15 cellular contexts compared by ENCODE assay signal in the genomic region with DNA sequence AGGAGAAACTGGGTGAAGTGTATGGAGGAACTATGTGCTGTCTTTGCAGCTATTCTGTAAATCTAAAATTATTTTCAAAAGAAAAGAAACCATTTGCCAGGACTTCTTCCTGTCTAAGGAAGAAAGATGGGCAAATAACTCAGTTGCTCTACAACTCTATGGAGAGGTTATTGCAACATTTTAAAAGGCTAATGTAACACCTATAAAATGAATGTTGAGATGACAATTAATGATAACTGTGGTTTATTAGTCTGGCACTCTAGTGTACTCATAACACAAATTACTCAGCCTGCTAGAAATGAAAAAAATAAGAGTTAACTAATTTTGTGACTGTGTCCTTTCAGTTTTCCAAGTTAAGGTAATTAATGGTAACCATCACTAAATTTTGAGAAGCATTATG. TPM values are rescaled to one million over a fixed set of nuclear protein-coding genes. Genes with fewer than 3 reads are reported as not detected.
A peak's percentile ranks its signal among the peaks of the same experiment; 100 is the strongest.
DNase-seq lines count a peak whose midpoint lies in the region; ATAC-seq and TF ChIP-seq lines count a peak whose summit lies in the region.
"Had no signal": no experiment of that assay in that cellular context is flagged by ENCODE, and none has a peak within 500 bp of the region (broad histone marks: within the 10 kb centered on the region; RNA-seq: fewer than 3 reads in every experiment).

No MANE protein-coding gene starts in this region.

- H3K4me1 ChIP-seq in PC-9 (replicated peaks; ENCODE audit: insufficient read depth) = peaks cover 27% of the 10 kb centered on the region
- H3K4me1 ChIP-seq in uterus = no peaks in the 10 kb centered on the region
- H3K4me1 ChIP-seq: Caco-2 had no signal

- H3K27me3 ChIP-seq in PC-9 (ENCODE audit: insufficient read depth, low read depth) = no peaks in the 10 kb centered on the region
- H3K27me3 ChIP-seq in uterus = no peaks in the 10 kb centered on the region

- no peak overlapping the region; the same call in 1 of the 2 replicates for H3K4me2 ChIP-seq in PC-9
- H3K4me2 ChIP-seq: A549 had no signal

- no TSS peak for BruUV-seq in PC-9 (replicated peaks; lab: Mats Ljungman, UMichigan)

- no peaks in the 10 kb centered on the region for H4K20me1 ChIP-seq in PC-9 (ENCODE audit: insufficient read depth)

- no peak overlapping the region for H3K4me3 Mint-ChIP-seq in HFFc6
- H3K4me3 Mint-ChIP-seq in central memory CD8-positive, alpha-beta T cell = no peak overlapping the region
- no peak overlapping the region for H3K4me3 Mint-ChIP-seq in stimulated activated naive B cell treated with anti-CD40 and anti-IgM and Interleukin-4, amounts not matched to agents 10 μg/mL and 1 μg/mL and 100 μg/mL, for 72 hours
- H3K4me3 Mint-ChIP-seq: CD14-positive monocyte; CD8-positive, alpha-beta memory T cell had no signal

- peaks cover 17% of the 10 kb centered on the region for H3K36me3 Mint-ChIP-seq in HFFc6 (ENCODE audit: low read depth)
- H3K36me3 Mint-ChIP-seq in central memory CD8-positive, alpha-beta T cell (ENCODE audit: insufficient read depth) = peaks cover 13% of the 10 kb centered on the region
- peaks cover 4 to 14% of the 10 kb centered on the region in 2 donors for H3K36me3 Mint-ChIP-seq in stimulated activated naive B cell treated with anti-CD40 and anti-IgM and Interleukin-4, amounts not matched to agents 10 μg/mL and 1 μg/mL and 100 μg/mL, for 72 hours

- H3K4me1 Mint-ChIP-seq in HFFc6 (ENCODE audit: low read depth) = peaks cover 68% of the 10 kb centered on the region
- peaks cover 35% of the 10 kb centered on the region for H3K4me1 Mint-ChIP-seq in central memory CD8-positive, alpha-beta T cell
- peaks cover 17 to 34% of the 10 kb centered on the region in 2 donors for H3K4me1 Mint-ChIP-seq in stimulated activated naive B cell treated with anti-CD40 and anti-IgM and Interleukin-4, amounts not matched to agents 10 μg/mL and 1 μg/mL and 100 μg/mL, for 72 hours

- intact Hi-C loops in PC-9 (cut with micrococcal nuclease; ENCODE audit: unreplicated experiment) (no loop called here), uterus (cut with DNase I; ENCODE audit: low total_unique reads) (no loop called here)

- POLR2A ChIA-PET in PC-9 (lab: Charles Lee; ENCODE audit: unreplicated experiment) = no interaction called here

- H3K27me3 Mint-ChIP-seq in HFFc6 (ENCODE audit: insufficient read depth) = no peaks in the 10 kb centered on the region
- no peaks in the 10 kb centered on the region for H3K27me3 Mint-ChIP-seq in central memory CD8-positive, alpha-beta T cell
- H3K27me3 Mint-ChIP-seq in stimulated activated naive B cell treated with anti-CD40 and anti-IgM and Interleukin-4, amounts not matched to agents 10 μg/mL and 1 μg/mL and 100 μg/mL, for 72 hours = no peaks in the 10 kb centered on the region
- H3K27me3 Mint-ChIP-seq: CD8-positive, alpha-beta memory T cell had no signal

- H3K9me2 ChIP-seq in PC-9 (ENCODE audit: insufficient read depth) = peaks cover 2% of the 10 kb centered on the region; the same call in 1 of the 2 replicates

- H3K27ac Mint-ChIP-seq in HFFc6 = peak overlapping the region; percentile 28; the same call in 1 of the 2 replicates
- peak overlapping the region; percentile 52 for H3K27ac Mint-ChIP-seq in central memory CD8-positive, alpha-beta T cell (ENCODE audit: low read depth)
- H3K27ac Mint-ChIP-seq in stimulated activated naive B cell treated with anti-CD40 and anti-IgM and Interleukin-4, amounts not matched to agents 10 μg/mL and 1 μg/mL and 100 μg/mL, for 72 hours = peak overlapping the region; percentile 33
- H3K27ac Mint-ChIP-seq: CD14-positive monocyte had no signal

- no peak for ATAC-seq in central memory CD8-positive, alpha-beta T cell (replicated peaks; ENCODE audit: extremely low read depth, poor library complexity, severe bottlenecking)
- no peak for ATAC-seq in stimulated activated naive B cell treated with anti-CD40 and anti-IgM and Interleukin-4, amounts not matched to agents 10 μg/mL and 1 μg/mL and 100 μg/mL, for 72 hours (replicated peaks)
- ATAC-seq in HG03108 (IDR thresholded peaks at IDR 0.05; ENCODE audit: unreplicated experiment) (no peak), GM21723 (IDR thresholded peaks at IDR 0.05; ENCODE audit: unreplicated experiment) (no peak)

- peaks cover 60% of the 10 kb centered on the region for H3K79me2 ChIP-seq in PC-9 (ENCODE audit: low read depth)

- no peaks in the 10 kb centered on the region for H3K9me3 Mint-ChIP-seq in HFFc6
- no peaks in the 10 kb centered on the region for H3K9me3 Mint-ChIP-seq in central memory CD8-positive, alpha-beta T cell
- H3K9me3 Mint-ChIP-seq in stimulated activated naive B cell treated with anti-CD40 and anti-IgM and Interleukin-4, amounts not matched to agents 10 μg/mL and 1 μg/mL and 100 μg/mL, for 72 hours = no peaks in the 10 kb centered on the region
- H3K9me3 Mint-ChIP-seq: CD8-positive, alpha-beta memory T cell had no signal

- no peak for TF ChIP-seq CTCF in HFFc6 (IDR thresholded peaks at IDR 0.05)
- TF ChIP-seq CTCF in PC-9 (conservative IDR thresholded peaks at IDR 0.05) = no peak
- no peak for TF ChIP-seq CTCF in uterus (IDR thresholded peaks at IDR 0.05)

- H3K9me3 ChIP-seq in PC-9 (ENCODE audit: insufficient read depth, low read depth) (no peaks in the 10 kb centered on the region), uterus (no peaks in the 10 kb centered on the region)
- H3K9me3 ChIP-seq: A549, Caco-2, HAP-1 had no signal

- TF ChIP-seq POLR2A in uterus (IDR thresholded peaks at IDR 0.05) = no peak

- peaks cover 28% of the 10 kb centered on the region for H3F3A ChIP-seq in PC-9 (ENCODE audit: insufficient read depth, low read depth)

- H3K4me3 ChIP-seq in PC-9 = no peak overlapping the region
- no peak overlapping the region for H3K4me3 ChIP-seq in uterus
- H3K4me3 ChIP-seq: A549, HAP-1 had no signal

- no peak overlapping the region for H2AFZ ChIP-seq in PC-9

- H3K36me3 ChIP-seq in PC-9 (ENCODE audit: low read depth) (peaks cover 15% of the 10 kb centered on the region; the same call in 1 of the 2 replicates), uterus (no peaks in the 10 kb centered on the region)

- peak overlapping the region; percentile 8; the same call in 1 of the 2 replicates for H3K27ac ChIP-seq in PC-9
- no peak overlapping the region for H3K27ac ChIP-seq in uterus
- H3K27ac ChIP-seq: A549 had no signal

- DNase-seq in HFFc6 = no peak
- peak in 1 of 2 experiments; percentile 45 for DNase-seq in PC-9
- DNase-seq in central memory CD8-positive, alpha-beta T cell (ENCODE audit: low spot score in 2 of 2) = no peak
- no peak for DNase-seq in stimulated activated naive B cell treated with anti-CD40 and anti-IgM and Interleukin-4, amounts not matched to agents 10 μg/mL and 1 μg/mL and 100 μg/mL, for 72 hours
- no peak for DNase-seq in GM19238 (ENCODE audit: insufficient read length, low spot score)
- DNase-seq in uterus = no peak
- DNase-seq: Caco-2; CD8-positive, alpha-beta memory T cell; DND-41; KBM-7 had no signal

- CTCF ChIA-PET in PC-9 (lab: Charles Lee) = no interaction called here

RNA-seq across cellular contexts. Expression of a gene that starts 32.3 kb away (rescaled TPM):
- total RNA-seq in HFFc6 (2021; fragmentation: NEBNext Ultra II Directional; extraction: Animal tissue kit (Norgen Biotek cat#: 25700)) = 10 to 100 TPM; 42.6 to 58.8 (median 51.7) TPM
- total RNA-seq in PC-9 (2021) = 28.1 and 31.7 TPM in 2 replicates
- total RNA-seq in uterus = 10 to 100 TPM; 20.0 to 83.5 (median 37.2) TPM
